Comparison of ENCODE assay signal across 20 cellular contexts in genomic region chr3:52844290-52844985, GRCh38. TPM values are rescaled to one million over a fixed set of nuclear protein-coding genes. Genes with fewer than 3 reads are reported as not detected.
DNase-seq lines count a peak whose midpoint lies in the region; ATAC-seq and TF ChIP-seq lines count a peak whose summit lies in the region.
"Had no signal": no experiment of that assay in that cellular context is flagged by ENCODE, and none has a peak within 500 bp of the region (broad histone marks: within the 10 kb centered on the region; RNA-seq: fewer than 3 reads in every experiment).

No MANE protein-coding gene starts in this region.

- peaks cover 51 to 80% (median 72%) of the 10 kb centered on the region in 4 donors for H3K4me1 ChIP-seq in esophagus muscularis mucosa
- H3K4me1 ChIP-seq in upper lobe of right lung, result peaks cover 33% of the 10 kb centered on the region
- H3K4me1 ChIP-seq in effector memory CD4-positive, alpha-beta T cell (ENCODE audit: control insufficient read depth, insufficient read depth, low read length, poor library complexity, severe bottlenecking), result no peaks in the 10 kb centered on the region
- no peaks in the 10 kb centered on the region for H3K4me1 ChIP-seq in trophoblast cell (ENCODE audit: control insufficient read depth in 1 of 2, insufficient read depth in 2 of 2, low read length in 2 of 2)

- TF ChIP-seq CTCF in esophagus muscularis mucosa (IDR thresholded peaks at IDR 0.05) (no peak), nephron progenitor cell (IDR thresholded peaks at IDR 0.05) (no peak), upper lobe of right lung (IDR thresholded peaks at IDR 0.05) (no peak)

- H2AFZ ChIP-seq in trophoblast cell (ENCODE audit: insufficient read depth, low read length, poor library complexity), result no peak overlapping the region

- H3K4me3 Mint-ChIP-seq in nephron progenitor cell, result no peak overlapping the region
- H3K4me3 Mint-ChIP-seq: activated naive CD8-positive, alpha-beta T cell treated with anti-CD3 and anti-CD28 coated beads, Interleukin-2, amount 50 U/mL, for 24 hours; CD4-positive, CD25-positive, alpha-beta regulatory T cell; T-helper 2 cell treated with Interferon-gamma antibody and Interleukin-4, amounts not matched to agents 5 μg/mL and 100 μg/mL, for 36 hours had no signal

- H2BK120ac ChIP-seq in trophoblast cell (ENCODE audit: insufficient read depth, low read length, poor library complexity), result no peak overlapping the region

- no peaks in the 10 kb centered on the region for H3K79me1 ChIP-seq in trophoblast cell (ENCODE audit: low read length)

- H3K23ac ChIP-seq in trophoblast cell (ENCODE audit: low read length), result no peak overlapping the region

- no peak overlapping the region for H4K12ac ChIP-seq in trophoblast cell (ENCODE audit: low read depth, low read length)

- H3K4me3 ChIP-seq in esophagus muscularis mucosa (no peak overlapping the region), upper lobe of right lung (no peak overlapping the region), trophoblast cell (ENCODE audit: low read depth, low read length) (no peak overlapping the region)
- H3K4me3 ChIP-seq in effector memory CD4-positive, alpha-beta T cell (ENCODE audit: insufficient read depth, low read depth, low read length, poor library complexity, severe bottlenecking), result no peak overlapping the region
- H3K4me3 ChIP-seq: testis had no signal

- no peak overlapping the region for H2BK12ac ChIP-seq in trophoblast cell (ENCODE audit: low read length)

- peaks cover 18% of the 10 kb centered on the region for H3K36me3 Mint-ChIP-seq in nephron progenitor cell (ENCODE audit: low read depth)

- H3K27ac ChIP-seq in esophagus muscularis mucosa (replicated peaks in 1 of 4) (peak overlapping the region; percentile 78 to 83 (median 80)), upper lobe of right lung (peak overlapping the region; percentile 60), trophoblast cell (ENCODE audit: low read depth, low read length) (no peak overlapping the region)
- H3K27ac ChIP-seq in effector memory CD4-positive, alpha-beta T cell (ENCODE audit: insufficient read depth, low read length, poor library complexity, severe bottlenecking), result no peak overlapping the region

- no peak overlapping the region for H3K9ac ChIP-seq in trophoblast cell (ENCODE audit: low read length)

- peaks cover 39% of the 10 kb centered on the region for H3K4me1 Mint-ChIP-seq in nephron progenitor cell

- TF ChIP-seq EP300 in esophagus muscularis mucosa (IDR thresholded peaks at IDR 0.05), result no peak

- no peaks in the 10 kb centered on the region for H3K9me3 Mint-ChIP-seq in nephron progenitor cell
- H3K9me3 Mint-ChIP-seq: activated naive CD8-positive, alpha-beta T cell treated with anti-CD3 and anti-CD28 coated beads, Interleukin-2, amount 50 U/mL, for 24 hours; CD4-positive, CD25-positive, alpha-beta regulatory T cell; T-helper 2 cell treated with Interferon-gamma antibody and Interleukin-4, amounts not matched to agents 5 μg/mL and 100 μg/mL, for 36 hours had no signal

- H3K14ac ChIP-seq in trophoblast cell (ENCODE audit: low read length), result no peak overlapping the region

- no peak overlapping the region for H3K4me2 ChIP-seq in trophoblast cell (ENCODE audit: low read length)

- no peak overlapping the region for H4K8ac ChIP-seq in trophoblast cell (ENCODE audit: low read depth, low read length)

- no peak for TF ChIP-seq POLR2A in esophagus muscularis mucosa (IDR thresholded peaks at IDR 0.05; ENCODE audit: low read depth)

- intact Hi-C loops in esophagus muscularis mucosa (cut with DNase I) (no loop called here), upper lobe of right lung (cut with DNase I) (no loop called here)

- peak; percentile 16 for ATAC-seq in upper lobe of right lung
- ATAC-seq: activated naive CD8-positive, alpha-beta T cell treated with anti-CD3 and anti-CD28 coated beads, Interleukin-2, amount 50 U/mL, for 24 hours; HCT116 had no signal

- H2AK5ac ChIP-seq in trophoblast cell (ENCODE audit: low read length), result no peak overlapping the region

- peaks cover 5% of the 10 kb centered on the region for H3K27me3 Mint-ChIP-seq in nephron progenitor cell (ENCODE audit: low read depth, poor library complexity)
- H3K27me3 Mint-ChIP-seq: activated naive CD8-positive, alpha-beta T cell treated with anti-CD3 and anti-CD28 coated beads, Interleukin-2, amount 50 U/mL, for 24 hours; CD4-positive, CD25-positive, alpha-beta regulatory T cell had no signal

- WGBS in esophagus muscularis mucosa, result 66% methylated on average over 18 of the region's 18 CpGs
- WGBS in trophoblast cell (ENCODE audit: extremely low coverage, insufficient coverage, insufficient read length), result no CpG with 5 or more reads among the region's 18 CpGs

- H3K9me3 ChIP-seq in esophagus muscularis mucosa, result no peaks in the 10 kb centered on the region
- H3K9me3 ChIP-seq in upper lobe of right lung, result no peaks in the 10 kb centered on the region
- no peaks in the 10 kb centered on the region for H3K9me3 ChIP-seq in effector memory CD4-positive, alpha-beta T cell (ENCODE audit: control insufficient read depth, low read length)
- no peaks in the 10 kb centered on the region for H3K9me3 ChIP-seq in trophoblast cell (ENCODE audit: insufficient read depth, low read depth, low read length)
- H3K9me3 ChIP-seq: testis had no signal

- no peak overlapping the region for H4K91ac ChIP-seq in trophoblast cell (ENCODE audit: low read depth, low read length)

- H3K27ac Mint-ChIP-seq in nephron progenitor cell, result peak overlapping the region; percentile 88
- H3K27ac Mint-ChIP-seq: activated naive CD8-positive, alpha-beta T cell treated with anti-CD3 and anti-CD28 coated beads, Interleukin-2, amount 50 U/mL, for 24 hours; T-helper 2 cell treated with Interferon-gamma antibody and Interleukin-4, amounts not matched to agents 5 μg/mL and 100 μg/mL, for 36 hours had no signal

- H3K27me3 ChIP-seq in esophagus muscularis mucosa (no peaks in the 10 kb centered on the region), upper lobe of right lung (no peaks in the 10 kb centered on the region), trophoblast cell (ENCODE audit: insufficient read depth, low read length) (no peaks in the 10 kb centered on the region)
- no peaks in the 10 kb centered on the region for H3K27me3 ChIP-seq in effector memory CD4-positive, alpha-beta T cell (replicated peaks; ENCODE audit: control insufficient read depth, insufficient read depth, low read length, poor library complexity, severe bottlenecking)
- H3K27me3 ChIP-seq: testis had no signal

- no peak overlapping the region for H3K18ac ChIP-seq in trophoblast cell (ENCODE audit: low read length)

- H3K36me3 ChIP-seq in esophagus muscularis mucosa, result peaks cover 0 to 64% (median 39%) of the 10 kb centered on the region in 4 donors
- H3K36me3 ChIP-seq in upper lobe of right lung, result peaks cover 46% of the 10 kb centered on the region
- H3K36me3 ChIP-seq in effector memory CD4-positive, alpha-beta T cell (ENCODE audit: control insufficient read depth, insufficient read depth, low read length), result peaks cover 62% of the 10 kb centered on the region
- peaks cover 2 to 12% of the 10 kb centered on the region in 2 experiments for H3K36me3 ChIP-seq in trophoblast cell (ENCODE audit: control insufficient read depth in 1 of 2, insufficient read depth in 2 of 2, low read length in 2 of 2)

- H2BK5ac ChIP-seq in trophoblast cell (ENCODE audit: low read depth, low read length, poor library complexity), result no peak overlapping the region

- DNase-seq in SKM-1 treated with dmso at 0.1 percent for 144 hours (lab: John Stamatoyannopoulos, UW; ENCODE audit: unreplicated experiment), result peak; percentile 46
- DNase-seq in SKM-1 (lab: John Stamatoyannopoulos, UW; ENCODE audit: unreplicated experiment), result no peak
- no peak for DNase-seq in esophagus muscularis mucosa (ENCODE audit: extremely low spot score)
- DNase-seq in nephron progenitor cell, result no peak
- DNase-seq in upper lobe of right lung, result no peak
- no peak for DNase-seq in effector memory CD4-positive, alpha-beta T cell
- DNase-seq in DMS53 treated with DMSO at 0.1 percent for 48 hours (lab: John Stamatoyannopoulos, UW; ENCODE audit: unreplicated experiment), result no peak
- DNase-seq in trophoblast cell, result no peak
- DNase-seq: 8988T; activated CD4-positive, alpha-beta T cell treated with anti-CD3 and anti-CD28 coated beads for 4 hours; activated naive CD8-positive, alpha-beta T cell treated with anti-CD3 and anti-CD28 coated beads, Interleukin-2, amount 50 U/mL, for 24 hours; activated T-cell treated with anti-CD3 and anti-CD28 coated beads, Interleukin-2, amount 50 U/mL, for 1 hour; CD4-positive, CD25-positive, alpha-beta regulatory T cell; NCI-H1694 treated with DMSO at 0.1 percent for 48 hours; NCI-H526 treated with DMSO at 0.1 percent for 48 hours; RPMI8226 had no signal

- H3K4ac ChIP-seq in trophoblast cell (ENCODE audit: low read depth, low read length), result no peak overlapping the region

- no peaks in the 10 kb centered on the region for H3K79me2 ChIP-seq in trophoblast cell (ENCODE audit: control insufficient read depth, insufficient read depth, low read length, poor library complexity)

RNA-seq across cellular contexts. Expression of gene MUSTN1, which starts 9.6 kb away (rescaled TPM):
- total RNA-seq in esophagus muscularis mucosa (10 to 100 TPM in 3 of 4 donors, 1 to 10 TPM in 1; 6.6 to 17.7 (median 12.5) TPM), upper lobe of right lung (5.4 TPM)
- 0.78 and 0.96 TPM in 2 replicates for polyA plus RNA-seq in trophoblast cell (2013)
- total RNA-seq: LHCN-M2 had no signal

RNA-seq across cellular contexts. Expression of gene ITIH4, which starts 14.0 kb away (rescaled TPM):
- 1 to 10 TPM; 2.0 to 4.6 (median 2.8) TPM for total RNA-seq in esophagus muscularis mucosa
- 26.9 TPM for total RNA-seq in upper lobe of right lung
- 1.2 and 1.3 TPM in 2 replicates for polyA plus RNA-seq in trophoblast cell (2013)

RNA-seq across cellular contexts. Expression of gene ITIH3, which starts 49.8 kb away (rescaled TPM):
- 1 to 10 TPM in 2 of 4 donors, under 1 TPM in 2; 0.83 to 3.2 (median 1.5) TPM for total RNA-seq in esophagus muscularis mucosa
- 9.5 TPM for total RNA-seq in upper lobe of right lung
- 0.14 and 0.24 TPM in 2 replicates for polyA plus RNA-seq in trophoblast cell (2013)
- total RNA-seq: CD4-positive, CD25-positive, alpha-beta regulatory T cell; LHCN-M2 had no signal

RNA-seq across cellular contexts. Expression of gene STIMATE, which starts 52.9 kb away (rescaled TPM):
- total RNA-seq in esophagus muscularis mucosa, result 10 to 100 TPM; 10.4 to 23.6 (median 14.7) TPM
- 34.7 TPM for total RNA-seq in upper lobe of right lung
- polyA plus RNA-seq in trophoblast cell (2013), result 11.0 and 11.1 TPM in 2 replicates

Comparison
In these comparisons a context has a peak if more than half of its experiments do, and no peak if none do; other contexts are left out.
1. H3K27ac ChIP-seq: peak in esophagus muscularis mucosa (4 of 4) and upper lobe of right lung (single experiment); none in effector memory CD4-positive, alpha-beta T cell (single experiment) and trophoblast cell (single experiment).